31 cellular contexts compared by ENCODE assay signal in genomic region chr17:41657164-41657754, GRCh38. TPM values are rescaled to one million over a fixed set of nuclear protein-coding genes. Genes with fewer than 3 reads are reported as not detected.
DNase-seq lines count a peak whose midpoint lies in the region; ATAC-seq, FAIRE-seq and TF ChIP-seq lines count a peak whose summit lies in the region.
"Had no signal": no experiment of that assay in that cellular context is flagged by ENCODE, and none has a peak within 500 bp of the region (broad histone marks: within the 10 kb centered on the region; RNA-seq: fewer than 3 reads in every experiment).

No MANE protein-coding gene starts in this region.

- H3K9me3 Mint-ChIP-seq in progenitor cell of endocrine pancreas (ENCODE audit: low read depth), result no peaks in the 10 kb centered on the region
- H3K9me3 Mint-ChIP-seq: dendritic cell treated with granulocyte-macrophage colony-stimulating factor and Interleukin-4, amounts not matched to agents 40 ng/mL and 50 ng/mL, for 4 days; naive B cell had no signal

- H4K20me1 ChIP-seq in BLaER1, result no peaks in the 10 kb centered on the region
- no peaks in the 10 kb centered on the region for H4K20me1 ChIP-seq in GM12878 (ENCODE audit: control insufficient read depth, insufficient read depth)

- no peak for TF ChIP-seq RAD21 in GM12878 (IDR thresholded peaks at IDR 0.05; ENCODE audit: insufficient read depth, low read depth, low read length)

- H3K4me1 Mint-ChIP-seq in progenitor cell of endocrine pancreas (ENCODE audit: low read depth), result peaks cover 6% of the 10 kb centered on the region

- no peak for TF ChIP-seq CTCF in GM12878 (IDR thresholded peaks at IDR 0.05 in 2 of 3, conservative IDR thresholded peaks at IDR 0.05 in 1 of 3; ENCODE audit: control insufficient read depth in 2 of 3, extremely low read depth in 1 of 3, insufficient read depth in 1 of 3, low read depth in 3 of 3, low read length in 3 of 3)
- TF ChIP-seq CTCF in left lung (IDR thresholded peaks at IDR 0.05), result no peak
- no peak for TF ChIP-seq CTCF in spleen (IDR thresholded peaks at IDR 0.05 in 8 of 11, conservative IDR thresholded peaks at IDR 0.05 in 3 of 11)
- TF ChIP-seq CTCF in progenitor cell of endocrine pancreas (IDR thresholded peaks at IDR 0.05; ENCODE audit: unreplicated experiment), result no peak

- WGBS in GM12878 (ENCODE audit: insufficient coverage, insufficient replicate concordance, low lambda C conversion rate, missing lambda C conversion rate), result 26% methylated on average over 16 of the region's 16 CpGs
- 42 to 84% (median 50%) methylated on average over 8 to 16 of the region's 16 CpGs for WGBS in spleen, 5 donors
- 56 to 75% (median 57%) methylated on average over 16 of the region's 16 CpGs for WGBS in small intestine, 3 donors

- H3K36me3 Mint-ChIP-seq in progenitor cell of endocrine pancreas (ENCODE audit: insufficient read depth), result no peaks in the 10 kb centered on the region
- H3K36me3 Mint-ChIP-seq: naive B cell had no signal

- H3K4me3 Mint-ChIP-seq in progenitor cell of endocrine pancreas (ENCODE audit: low read depth), result no peak overlapping the region
- H3K4me3 Mint-ChIP-seq: dendritic cell treated with granulocyte-macrophage colony-stimulating factor and Interleukin-4, amounts not matched to agents 40 ng/mL and 50 ng/mL, for 4 days had no signal

- H3K27me3 Mint-ChIP-seq in progenitor cell of endocrine pancreas, result no peaks in the 10 kb centered on the region

- no TSS peak for BruUV-seq in GM12878 (replicated peaks; lab: Mats Ljungman, UMichigan)

- in situ Hi-C loops in GM12878 (cut with MboI), result no loop called here

- H3K4me2 ChIP-seq in BLaER1 (peak overlapping the region; percentile 71), GM12878 (ENCODE audit: control insufficient read depth, insufficient read depth) (no peak overlapping the region)

- H3K27ac ChIP-seq in BLaER1 (no peak overlapping the region), GM12878 (ENCODE audit: control insufficient read depth, insufficient read depth) (no peak overlapping the region), left lung (peak overlapping the region; percentile 76 to 85), spleen (no peak overlapping the region), small intestine (ENCODE audit: low read depth in 1 of 2, low read length in 1 of 2) (no peak overlapping the region)
- H3K27ac ChIP-seq: ovary, right lobe of liver, VCaP had no signal

- no peak overlapping the region for H3K27ac Mint-ChIP-seq in progenitor cell of endocrine pancreas
- H3K27ac Mint-ChIP-seq: dendritic cell treated with granulocyte-macrophage colony-stimulating factor and Interleukin-4, amounts not matched to agents 40 ng/mL and 50 ng/mL, for 4 days had no signal

- intact Hi-C loops in GM12878 (cut with micrococcal nuclease; ENCODE audit: unreplicated experiment) (no loop called here), left lung (cut with DNase I) (loop anchor here in 1 of 2 donors (5.0 kb wide), 1 partner anchor 105 kb away; no protein-coding TSS in a partner anchor), spleen (cut with DNase I; ENCODE audit: low total_unique reads) (no loop called here)

- no peak for TF ChIP-seq EP300 in GM12878 (IDR thresholded peaks at IDR 0.05; ENCODE audit: borderline replicate concordance in 1 of 2, control insufficient read depth in 1 of 2, low read depth in 2 of 2, low read length in 2 of 2)

- CTCF ChIA-PET in GM12878 (lab: Yijun Ruan, JAX), result interaction anchor here (0.9 to 12.0 kb wide), 3 partner anchors 7 to 12 kb away, joined by 3 to 420 read pairs (median 4); no protein-coding TSS in a partner anchor

- H3K36me3 ChIP-seq in BLaER1 (no peaks in the 10 kb centered on the region), GM12878 (ENCODE audit: control insufficient read depth in 2 of 2, insufficient read depth in 2 of 2, low read length in 1 of 2) (no peaks in the 10 kb centered on the region), left lung (no peaks in the 10 kb centered on the region), spleen (no peaks in the 10 kb centered on the region), small intestine (ENCODE audit: control insufficient read depth in 2 of 2, insufficient read depth in 2 of 2, low read length in 2 of 2) (no peaks in the 10 kb centered on the region)
- H3K36me3 ChIP-seq: ovary, right lobe of liver had no signal

- H3K79me2 ChIP-seq in GM12878 (ENCODE audit: control insufficient read depth, insufficient read depth, low read length), result no peaks in the 10 kb centered on the region

- no peak for TF ChIP-seq POLR2A in GM12878 (IDR thresholded peaks at IDR 0.05; ENCODE audit: low read depth, low read length)
- no peak for TF ChIP-seq POLR2A in spleen (IDR thresholded peaks at IDR 0.05)

- ATAC-seq in GM12878, result no peak; the same call in 2 of the 3 replicates
- ATAC-seq in left lung, result no peak
- ATAC-seq: K562, right lobe of liver, SK-N-SH treated with all-trans-retinoic acid at 6 μM for 48 hours had no signal

- H3K9ac ChIP-seq in BLaER1 (peak overlapping the region; percentile 18; the same call in 1 of the 2 replicates), GM12878 (ENCODE audit: control insufficient read depth, insufficient read depth, low read length) (no peak overlapping the region)

- H3K9me3 ChIP-seq in BLaER1, result no peaks in the 10 kb centered on the region
- no peaks in the 10 kb centered on the region for H3K9me3 ChIP-seq in GM12878 (replicated peaks; ENCODE audit: control insufficient read depth, insufficient read depth, low read length)
- no peaks in the 10 kb centered on the region for H3K9me3 ChIP-seq in left lung
- no peaks in the 10 kb centered on the region for H3K9me3 ChIP-seq in spleen
- no peaks in the 10 kb centered on the region for H3K9me3 ChIP-seq in small intestine (ENCODE audit: control insufficient read depth, low read depth)
- H3K9me3 ChIP-seq: ovary, right lobe of liver had no signal

- H3K27me3 ChIP-seq in BLaER1, result no peaks in the 10 kb centered on the region
- H3K27me3 ChIP-seq in GM12878 (replicated peaks in 1 of 2; ENCODE audit: control insufficient read depth in 2 of 2, insufficient read depth in 2 of 2, low read length in 1 of 2), result no peaks in the 10 kb centered on the region; a peak in 1 of 4 replicates
- no peaks in the 10 kb centered on the region for H3K27me3 ChIP-seq in left lung
- no peaks in the 10 kb centered on the region for H3K27me3 ChIP-seq in spleen (replicated peaks in 1 of 7)
- H3K27me3 ChIP-seq in small intestine (ENCODE audit: control insufficient read depth in 2 of 2, insufficient read depth in 2 of 2, low read length in 2 of 2), result no peaks in the 10 kb centered on the region
- H3K27me3 ChIP-seq: ovary, right lobe of liver had no signal

- no peak overlapping the region for H2AFZ ChIP-seq in GM12878 (ENCODE audit: control insufficient read depth, low read depth, low read length)

- DNase-seq in GM12878 (ENCODE audit: low read depth, low spot score) (no peak), left lung (no peak), spleen (peak; percentile 56), middle frontal gyrus (ENCODE audit: extremely low spot score, low spot score) (no peak), progenitor cell of endocrine pancreas (ENCODE audit: low spot score, unreplicated experiment) (no peak), NCI-H226 (no peak), small intestine (no peak)
- DNase-seq: activated CD4-positive, alpha-beta T cell treated with anti-CD3 and anti-CD28 coated beads, Interleukin-2, amount 50 U/mL, for 48 hours; activated effector memory CD4-positive, alpha-beta T cell treated with anti-CD3 and anti-CD28 coated beads, Interleukin-2, amount 50 U/mL, for 16 hours; AML-193; COR-L47; DMS79 treated with DMSO at 0.1 percent for 48 hours; foreskin melanocyte; MM.1S; naive B cell; NCI-H1436; NCI-H524; ovary; right lobe of liver had no signal

- H3K4me3 ChIP-seq in BLaER1 (no peak overlapping the region), GM12878 (no peak overlapping the region), left lung (no peak overlapping the region), spleen (no peak overlapping the region), small intestine (ENCODE audit: low read depth in 1 of 2, low read length in 2 of 2) (no peak overlapping the region)
- H3K4me3 ChIP-seq: K562, ovary, right lobe of liver had no signal

- RAD21 ChIA-PET in GM12878 (lab: Charles Lee; ENCODE audit: unreplicated experiment), result no interaction called here

- FAIRE-seq in GM12878 (lab: Jason Lieb, UNC) (no peak), small intestine (lab: Jason Lieb, UNC) (no peak)
- FAIRE-seq: GM12891, islet of Langerhans, K562 had no signal

- POLR2A ChIA-PET in GM12878 (lab: Charles Lee), result no interaction called here

- H3K4me1 ChIP-seq in BLaER1 (peaks cover 16% of the 10 kb centered on the region), GM12878 (ENCODE audit: control insufficient read depth, insufficient read depth, low read length) (no peaks in the 10 kb centered on the region; the same call in 1 of the 2 replicates), left lung (peaks cover 0 to 12% of the 10 kb centered on the region in 2 donors), spleen (no peaks in the 10 kb centered on the region), small intestine (ENCODE audit: control insufficient read depth in 2 of 2, insufficient read depth in 1 of 2, low read depth in 1 of 2, low read length in 1 of 2) (peaks cover 3 to 18% of the 10 kb centered on the region in 2 donors)
- H3K4me1 ChIP-seq: right lobe of liver had no signal

- SMC1A ChIA-PET in GM12878 (lab: Charles Lee; ENCODE audit: uncharacterized antibody, unreplicated experiment), result no interaction called here

RNA-seq across cellular contexts. Expression of gene EIF1, which starts 31.4 kb away (rescaled TPM):
- total RNA-seq in GM12878 (2013; cell fraction: nucleolus; rRNA removed), result 163 and 168 TPM in 2 replicates
- total RNA-seq in GM12878 (2014; rRNA removed) (51.0 and 52.6 TPM in 2 replicates), GM12878 (2014; rRNA removed; fragmentation: Illumina TruSeq; extraction: Trizol) (39.4 and 46.7 TPM in 2 replicates), GM12878 (2021) (594 and 609 TPM in 2 replicates), left lung (100 to 1,000 TPM; 728 to 773 TPM), spleen (100 to 1,000 TPM; 313 to 897 (median 665) TPM), progenitor cell of endocrine pancreas (622 and 652 TPM in 2 replicates)
- polyA plus RNA-seq in GM12878 (2011; ENCODE audit: low read depth), result 318 TPM
- polyA plus RNA-seq in GM12878 (2011; rRNA removed) (367 TPM in 2 replicates), GM12878 (2014; fragmentation: Illumina TruSeq; extraction: Trizol) (325 and 382 TPM in 2 replicates), GM12878 (2014; fragmentation: Nextera tagmentation; extraction: Ambion mirVana) (100 to 1,000 TPM; 670 to 687 TPM), GM12878 (2014; rRNA removed) (144 and 168 TPM in 2 replicates), GM12878 (2016; fragmentation: Nextera tagmentation; extraction: Ambion mirVana) (100 to 1,000 TPM; 776 to 815 TPM), spleen (100 to 1,000 TPM; 560 to 722 (median 560) TPM), small intestine (100 to 1,000 TPM; 328 to 703 (median 533) TPM)
- 104 and 156 TPM in 2 replicates for polyA plus RNA-seq in GM12878 (2011; cell fraction: cytosol; rRNA removed)
- polyA plus RNA-seq in GM12878 (2011; cell fraction: nucleus; rRNA removed), result 149 and 225 TPM in 2 replicates
- 834 and 1,158 TPM in 2 replicates for polyA plus RNA-seq in GM12878 (2012)
- polyA minus RNA-seq in GM12878 (2011; rRNA and poly(A)+ RNA removed), result 85.1 and 108 TPM in 2 replicates
- polyA minus RNA-seq in GM12878 (2011; cell fraction: cytosol; rRNA and poly(A)+ RNA removed), result 86.3 and 100 TPM in 2 replicates
- polyA minus RNA-seq in GM12878 (2011; cell fraction: nucleus; rRNA and poly(A)+ RNA removed), result 136 and 167 TPM in 2 replicates

RNA-seq across cellular contexts. Expression of gene KRT17, which starts 32.9 kb away (rescaled TPM):
- total RNA-seq in GM12878 (2013; cell fraction: nucleolus; rRNA removed), result 0.98 TPM in 1 of 2 replicates, not detected in the other
- total RNA-seq in GM12878 (2014; rRNA removed), result 1.4 and 3.7 TPM in 2 replicates
- total RNA-seq in GM12878 (2014; rRNA removed; fragmentation: Illumina TruSeq; extraction: Trizol), result 2.4 and 2.7 TPM in 2 replicates
- total RNA-seq in GM12878 (2021), result 2.4 and 2.7 TPM in 2 replicates
- 1.4 TPM for polyA plus RNA-seq in GM12878 (2011; ENCODE audit: low read depth)
- polyA plus RNA-seq in GM12878 (2011; rRNA removed), result 13.5 and 30.0 TPM in 2 replicates
- 36.6 and 56.3 TPM in 2 replicates for polyA plus RNA-seq in GM12878 (2011; cell fraction: cytosol; rRNA removed)
- 28.1 and 30.4 TPM in 2 replicates for polyA plus RNA-seq in GM12878 (2011; cell fraction: nucleus; rRNA removed)
- 2.2 and 2.3 TPM in 2 replicates for polyA plus RNA-seq in GM12878 (2012)
- polyA plus RNA-seq in GM12878 (2014; fragmentation: Illumina TruSeq; extraction: Trizol), result 1.9 TPM in 1 of 2 replicates, not detected in the other
- 1 to 10 TPM in 1 of 2 experiments, under 1 TPM in 1; 0.47 to 1.4 TPM for polyA plus RNA-seq in GM12878 (2014; fragmentation: Nextera tagmentation; extraction: Ambion mirVana)
- 4.0 and 6.3 TPM in 2 replicates for polyA plus RNA-seq in GM12878 (2014; rRNA removed)
- 1 to 10 TPM; 4.2 to 5.5 TPM for polyA plus RNA-seq in GM12878 (2016; fragmentation: Nextera tagmentation; extraction: Ambion mirVana)
- 12.3 and 14.0 TPM in 2 replicates for polyA minus RNA-seq in GM12878 (2011; rRNA and poly(A)+ RNA removed)
- 32.6 and 47.8 TPM in 2 replicates for polyA minus RNA-seq in GM12878 (2011; cell fraction: cytosol; rRNA and poly(A)+ RNA removed)
- 3.9 and 9.0 TPM in 2 replicates for polyA minus RNA-seq in GM12878 (2011; cell fraction: nucleus; rRNA and poly(A)+ RNA removed)
- total RNA-seq in left lung, result 10 to 100 TPM; 14.2 to 85.6 TPM
- 1 to 10 TPM in 1 of 7 donors, not detected in 6; 1.2 TPM for total RNA-seq in spleen
- under 1 TPM in 2 of 3 donors, not detected in 1; 0.58 to 0.70 TPM for polyA plus RNA-seq in spleen
- total RNA-seq in progenitor cell of endocrine pancreas, result 0.22 and 0.46 TPM in 2 replicates
- polyA plus RNA-seq in small intestine, result 1 to 10 TPM in 2 of 3 donors, not detected in 1; 1.8 to 2.4 TPM
- total RNA-seq: A172; right lobe of liver; subcutaneous adipose tissue; T-helper 2 cell treated with Interferon-gamma antibody and Interleukin-4, amounts not matched to agents 100 ng/mL and 5 ng/mL, for 36 hours had no signal

RNA-seq across cellular contexts. Expression of gene KRT16, which starts 44.7 kb away (rescaled TPM):
- total RNA-seq in GM12878 (2013; cell fraction: nucleolus; rRNA removed), result not detected in 2 replicates
- not detected in 2 replicates for total RNA-seq in GM12878 (2014; rRNA removed)
- not detected in 2 replicates for total RNA-seq in GM12878 (2014; rRNA removed; fragmentation: Illumina TruSeq; extraction: Trizol)
- total RNA-seq in GM12878 (2021), result not detected in 2 replicates
- polyA plus RNA-seq in GM12878 (2011; ENCODE audit: low read depth), result not detected
- polyA plus RNA-seq in GM12878 (2011; rRNA removed), result 0.07 TPM in 1 of 2 replicates, not detected in the other
- polyA plus RNA-seq in GM12878 (2011; cell fraction: cytosol; rRNA removed), result not detected in 2 replicates
- polyA plus RNA-seq in GM12878 (2011; cell fraction: nucleus; rRNA removed), result not detected in 2 replicates
- polyA plus RNA-seq in GM12878 (2012), result not detected in 2 replicates
- polyA plus RNA-seq in GM12878 (2014; fragmentation: Illumina TruSeq; extraction: Trizol), result not detected in 2 replicates
- not detected for polyA plus RNA-seq in GM12878 (2014; fragmentation: Nextera tagmentation; extraction: Ambion mirVana)
- polyA plus RNA-seq in GM12878 (2014; rRNA removed), result not detected in 2 replicates
- polyA plus RNA-seq in GM12878 (2016; fragmentation: Nextera tagmentation; extraction: Ambion mirVana), result not detected
- not detected in 2 replicates for polyA minus RNA-seq in GM12878 (2011; rRNA and poly(A)+ RNA removed)
- not detected in 2 replicates for polyA minus RNA-seq in GM12878 (2011; cell fraction: cytosol; rRNA and poly(A)+ RNA removed)
- polyA minus RNA-seq in GM12878 (2011; cell fraction: nucleus; rRNA and poly(A)+ RNA removed), result not detected in 2 replicates
- total RNA-seq in left lung, result 1 to 10 TPM in 1 of 2 donors, under 1 TPM in 1; 0.65 to 1.0 TPM
- total RNA-seq in spleen, result not detected
- polyA plus RNA-seq in spleen, result under 1 TPM in 2 of 3 donors, not detected in 1; 0.07 to 0.19 TPM
- not detected in 2 replicates for total RNA-seq in progenitor cell of endocrine pancreas
- under 1 TPM in 1 of 3 donors, not detected in 2; 0.25 TPM for polyA plus RNA-seq in small intestine
- total RNA-seq: K562; right lobe of liver; T-helper 2 cell treated with Interferon-gamma antibody and Interleukin-4, amounts not matched to agents 100 ng/mL and 5 ng/mL, for 36 hours had no signal
- polyA plus RNA-seq: ovary had no signal

RNA-seq across cellular contexts. Expression of gene GAST, which starts 54.9 kb away (rescaled TPM):
- not detected in 2 replicates for total RNA-seq in GM12878 (2013; cell fraction: nucleolus; rRNA removed)
- total RNA-seq in GM12878 (2014; rRNA removed), result not detected in 2 replicates
- not detected in 2 replicates for total RNA-seq in GM12878 (2014; rRNA removed; fragmentation: Illumina TruSeq; extraction: Trizol)
- not detected in 2 replicates for total RNA-seq in GM12878 (2021)
- polyA plus RNA-seq in GM12878 (2011; ENCODE audit: low read depth), result not detected
- polyA plus RNA-seq in GM12878 (2011; rRNA removed), result not detected in 2 replicates
- not detected in 2 replicates for polyA plus RNA-seq in GM12878 (2011; cell fraction: cytosol; rRNA removed)
- polyA plus RNA-seq in GM12878 (2011; cell fraction: nucleus; rRNA removed), result not detected in 2 replicates
- polyA plus RNA-seq in GM12878 (2012), result not detected in 2 replicates
- not detected in 2 replicates for polyA plus RNA-seq in GM12878 (2014; fragmentation: Illumina TruSeq; extraction: Trizol)
- not detected for polyA plus RNA-seq in GM12878 (2014; fragmentation: Nextera tagmentation; extraction: Ambion mirVana)
- polyA plus RNA-seq in GM12878 (2014; rRNA removed), result not detected in 2 replicates
- polyA plus RNA-seq in GM12878 (2016; fragmentation: Nextera tagmentation; extraction: Ambion mirVana), result not detected
- not detected in 2 replicates for polyA minus RNA-seq in GM12878 (2011; rRNA and poly(A)+ RNA removed)
- polyA minus RNA-seq in GM12878 (2011; cell fraction: cytosol; rRNA and poly(A)+ RNA removed), result not detected in 2 replicates
- not detected in 2 replicates for polyA minus RNA-seq in GM12878 (2011; cell fraction: nucleus; rRNA and poly(A)+ RNA removed)
- not detected for total RNA-seq in left lung
- total RNA-seq in spleen, result not detected
- polyA plus RNA-seq in spleen, result not detected
- 28.1 and 32.0 TPM in 2 replicates for total RNA-seq in progenitor cell of endocrine pancreas
- 1 to 10 TPM in 1 of 3 donors, not detected in 2; 1.9 TPM for polyA plus RNA-seq in small intestine
- total RNA-seq: A172; epithelial cell of proximal tubule; HT-29; K562; ovary; right lobe of liver; subcutaneous adipose tissue; T-helper 2 cell treated with Interferon-gamma antibody and Interleukin-4, amounts not matched to agents 100 ng/mL and 5 ng/mL, for 36 hours had no signal
- polyA plus RNA-seq: K562, ovary had no signal

Comparison
In these comparisons a context has a peak if more than half of its experiments do, and no peak if none do; other contexts are left out.
1. H3K27ac ChIP-seq: peak in left lung (2 of 2); none in BLaER1 (single experiment), GM12878 (single experiment), spleen (0 of 8) and small intestine (0 of 2).